Comparison of ENCODE assay signal across 8 cellular contexts in genomic region chr1:228140724-228141081, GRCh38. TPM values are rescaled to one million over a fixed set of nuclear protein-coding genes. Genes with fewer than 3 reads are reported as not detected.
DNase-seq lines count a peak whose midpoint lies in the region; ATAC-seq and TF ChIP-seq lines count a peak whose summit lies in the region.

No MANE protein-coding gene starts in this region.

- no peak for TF ChIP-seq CTCF in GM06990 (IDR thresholded peaks at IDR 0.05; ENCODE audit: insufficient read depth, low read length, poor library complexity, severe bottlenecking)
- TF ChIP-seq CTCF in RWPE2 (IDR thresholded peaks at IDR 0.05; ENCODE audit: poor library complexity, severe bottlenecking) = no peak
- TF ChIP-seq CTCF in esophagus squamous epithelium (IDR thresholded peaks at IDR 0.05) = no peak
- no peak for TF ChIP-seq CTCF in prostate gland (IDR thresholded peaks at IDR 0.05)

- peak overlapping the region; percentile 93 for H3K4me3 ChIP-seq in GM06990 (replicated peaks; ENCODE audit: low read depth, low read length)
- H3K4me3 ChIP-seq in RWPE2 (ENCODE audit: severe bottlenecking) = peak overlapping the region; percentile 92
- H3K4me3 ChIP-seq in esophagus squamous epithelium = peak overlapping the region; percentile 91 to 98 (median 94)
- peak overlapping the region; percentile 95 to 98 for H3K4me3 ChIP-seq in prostate gland

- H3K4me1 ChIP-seq in RWPE2 (ENCODE audit: insufficient read depth, poor library complexity, severe bottlenecking) = no peaks in the 10 kb centered on the region
- peaks cover 39 to 58% (median 39%) of the 10 kb centered on the region in 3 donors for H3K4me1 ChIP-seq in esophagus squamous epithelium
- peaks cover 9% of the 10 kb centered on the region for H3K4me1 ChIP-seq in prostate gland (replicated peaks)

- H3K36me3 ChIP-seq in GM06990 (ENCODE audit: control insufficient read depth, insufficient read depth, low read length) (peaks cover 4% of the 10 kb centered on the region), RWPE2 (ENCODE audit: low read depth) (peaks cover 8% of the 10 kb centered on the region), esophagus squamous epithelium (peaks cover 1 to 7% (median 5%) of the 10 kb centered on the region in 3 donors), prostate gland (no peaks in the 10 kb centered on the region)

- ATAC-seq in RWPE2 (ENCODE audit: low read depth) = no peak

- peak in 1 of 4 donors; percentile 10 for TF ChIP-seq POLR2A in esophagus squamous epithelium (IDR thresholded peaks at IDR 0.05)
- no peak for TF ChIP-seq POLR2A in prostate gland (IDR thresholded peaks at IDR 0.05)

- H3K27ac ChIP-seq in RWPE2 (ENCODE audit: poor library complexity, severe bottlenecking) = peak overlapping the region; percentile 69
- peak overlapping the region; percentile 98 to 100 (median 99) for H3K27ac ChIP-seq in esophagus squamous epithelium
- peak overlapping the region; percentile 95 for H3K27ac ChIP-seq in prostate gland

- no peaks in the 10 kb centered on the region for H3K27me3 ChIP-seq in GM06990 (replicated peaks; ENCODE audit: control insufficient read depth, insufficient read depth, low read length)
- H3K27me3 ChIP-seq in RWPE2 (ENCODE audit: insufficient read depth, poor library complexity, severe bottlenecking) = no peaks in the 10 kb centered on the region
- no peaks in the 10 kb centered on the region for H3K27me3 ChIP-seq in esophagus squamous epithelium
- no peaks in the 10 kb centered on the region for H3K27me3 ChIP-seq in prostate gland (replicated peaks; ENCODE audit: insufficient read depth)

- H3K9me3 ChIP-seq in RWPE2 (ENCODE audit: severe bottlenecking) (no peaks in the 10 kb centered on the region), esophagus squamous epithelium (no peaks in the 10 kb centered on the region), prostate gland (no peaks in the 10 kb centered on the region)

- whole genome bisulfite sequencing in esophagus squamous epithelium, 2 donors = 0% methylated on average over 5 to 6 of the region's 20 CpGs
- WGBS in prostate gland = under 1% methylated on average over 20 of the region's 20 CpGs

- DNase-seq in GM06990 (ENCODE audit: extremely low read depth, insufficient read length) (no peak), RWPE2 (ENCODE audit: low spot score) (no peak), esophagus squamous epithelium (lab: John Stamatoyannopoulos, UW) (no peak), prostate gland (ENCODE audit: low spot score) (no peak), HCEC 1CT (no peak), 8988T (no peak)
- no peak for DNase-seq in stimulated activated CD4-positive, alpha-beta T cell treated with anti-CD3 and anti-CD28 coated beads, Interleukin-4, amount 100 ng/mL, for 4 hours
- DNase-seq in effector CD4-positive, alpha-beta T cell = no peak

- intact Hi-C loops in esophagus squamous epithelium (cut with DNase I) = no loop called here
- intact Hi-C loops in prostate gland (cut with DNase I) = loop anchor here (10.0 kb wide), 1 partner anchor 134 kb away; no protein-coding TSS in a partner anchor

RNA-seq across cellular contexts. Expression of gene GUK1, which starts 0.6 kb away (rescaled TPM):
- 100 to 1,000 TPM; 279 to 320 (median 302) TPM for total RNA-seq in esophagus squamous epithelium
- 100 to 1,000 TPM; 250 to 458 TPM for total RNA-seq in prostate gland

RNA-seq across cellular contexts. Expression of gene GJC2, which starts 9.0 kb away (rescaled TPM):
- total RNA-seq in esophagus squamous epithelium (1 to 10 TPM in 1 of 4 donors, under 1 TPM in 3; 0.48 to 2.7 (median 0.66) TPM), prostate gland (1 to 10 TPM; 1.9 to 4.1 TPM)

RNA-seq across cellular contexts. Expression of gene IBA57, which starts 24.9 kb away (rescaled TPM):
- total RNA-seq in esophagus squamous epithelium (1 to 10 TPM; 4.8 to 9.1 (median 5.7) TPM), prostate gland (10 to 100 TPM in 1 of 2 donors, 1 to 10 TPM in 1; 5.6 to 17.4 TPM)

RNA-seq across cellular contexts. Expression of gene MRPL55, which starts 31.6 kb away (rescaled TPM):
- total RNA-seq in esophagus squamous epithelium (10 to 100 TPM; 33.8 to 62.2 (median 51.2) TPM), prostate gland (100 to 1,000 TPM; 120 to 136 TPM)

RNA-seq across cellular contexts. Expression of gene C1orf35, which starts 37.6 kb away (rescaled TPM):
- total RNA-seq in esophagus squamous epithelium (10 to 100 TPM in 3 of 4 donors, 1 to 10 TPM in 1; 8.5 to 21.3 (median 18.1) TPM), prostate gland (10 to 100 TPM; 23.5 TPM)
